Comparison of ENCODE assay signal across 9 cellular contexts in genomic region chr11:118304227-118304808, GRCh38. TPM values are rescaled to one million over a fixed set of nuclear protein-coding genes. Genes with fewer than 3 reads are reported as not detected.
DNase-seq lines count a peak whose midpoint lies in the region; ATAC-seq and TF ChIP-seq lines count a peak whose summit lies in the region.
"Had no signal": no experiment of that assay in that cellular context is flagged by ENCODE, and none has a peak within 500 bp of the region (broad histone marks: within the 10 kb centered on the region; RNA-seq: fewer than 3 reads in every experiment).

CD3E (plus strand) TSS chr11:118304730; CDS start chr11:118304953, 223 bp downstream.

- H3K79me2 ChIP-seq in neural progenitor cell (ENCODE audit: low read depth) = no peaks in the 10 kb centered on the region

- no peaks in the 10 kb centered on the region for H3K9me3 Mint-ChIP-seq in T-helper 2 cell treated with Interferon-gamma antibody and Interleukin-4, amounts not matched to agents 5 μg/mL and 100 μg/mL, for 36 hours
- H3K9me3 Mint-ChIP-seq in activated T-helper 17 cell treated with anti-CD3 and anti-CD28 coated beads, Interleukin-2, amount 50 U/mL, for 72 hours = peaks cover 3% of the 10 kb centered on the region
- H3K9me3 Mint-ChIP-seq in neural progenitor cell (no peaks in the 10 kb centered on the region), chondrocyte (ENCODE audit: low read depth) (no peaks in the 10 kb centered on the region)

- no peak for TF ChIP-seq EP300 in sigmoid colon (IDR thresholded peaks at IDR 0.05)

- H3K9ac ChIP-seq in neural progenitor cell = no peak within 1 kb of the TSS

- no peaks in the 10 kb centered on the region for H3K27me3 Mint-ChIP-seq in T-helper 2 cell treated with Interferon-gamma antibody and Interleukin-4, amounts not matched to agents 5 μg/mL and 100 μg/mL, for 36 hours (ENCODE audit: low read depth)
- H3K27me3 Mint-ChIP-seq in activated T-helper 17 cell treated with anti-CD3 and anti-CD28 coated beads, Interleukin-2, amount 50 U/mL, for 72 hours = no peaks in the 10 kb centered on the region
- peaks cover 10% of the 10 kb centered on the region for H3K27me3 Mint-ChIP-seq in neural progenitor cell (ENCODE audit: insufficient read depth, low read depth)
- peaks cover 35% of the 10 kb centered on the region for H3K27me3 Mint-ChIP-seq in chondrocyte (ENCODE audit: low read depth)

- peak; percentile 68 for DNase-seq in T-helper 2 cell treated with Interferon-gamma antibody and Interleukin-4, amounts not matched to agents 5 μg/mL and 100 μg/mL, for 36 hours (ENCODE audit: low spot score)
- DNase-seq in neural progenitor cell (ENCODE audit: low spot score) (no peak), upper lobe of right lung (no peak), chondrocyte (ENCODE audit: low spot score) (no peak), sigmoid colon (no peak), glomerular visceral epithelial cell (ENCODE audit: extremely low spot score) (no peak)
- DNase-seq: colonic mucosa had no signal

- intact Hi-C loops in upper lobe of right lung (cut with DNase I) = no loop called here
- intact Hi-C loops in sigmoid colon (cut with DNase I) = no loop called here

- H3K4me1 Mint-ChIP-seq in T-helper 2 cell treated with Interferon-gamma antibody and Interleukin-4, amounts not matched to agents 5 μg/mL and 100 μg/mL, for 36 hours (ENCODE audit: low read depth) = peaks cover 40% of the 10 kb centered on the region
- peaks cover 37% of the 10 kb centered on the region for H3K4me1 Mint-ChIP-seq in activated T-helper 17 cell treated with anti-CD3 and anti-CD28 coated beads, Interleukin-2, amount 50 U/mL, for 72 hours
- H3K4me1 Mint-ChIP-seq in neural progenitor cell (peaks cover 4% of the 10 kb centered on the region), chondrocyte (ENCODE audit: low read depth) (no peaks in the 10 kb centered on the region)

- H3K36me3 Mint-ChIP-seq in T-helper 2 cell treated with Interferon-gamma antibody and Interleukin-4, amounts not matched to agents 5 μg/mL and 100 μg/mL, for 36 hours (ENCODE audit: low read depth) = peaks cover 38% of the 10 kb centered on the region
- H3K36me3 Mint-ChIP-seq in activated T-helper 17 cell treated with anti-CD3 and anti-CD28 coated beads, Interleukin-2, amount 50 U/mL, for 72 hours (ENCODE audit: low read depth) = peaks cover 49% of the 10 kb centered on the region
- H3K36me3 Mint-ChIP-seq in neural progenitor cell (no peaks in the 10 kb centered on the region), chondrocyte (ENCODE audit: low read depth) (no peaks in the 10 kb centered on the region)

- no peak for TF ChIP-seq CTCF in neural progenitor cell (IDR thresholded peaks at IDR 0.05)
- TF ChIP-seq CTCF in upper lobe of right lung (IDR thresholded peaks at IDR 0.05) = no peak
- no peak for TF ChIP-seq CTCF in chondrocyte (IDR thresholded peaks at IDR 0.05)
- TF ChIP-seq CTCF in sigmoid colon (IDR thresholded peaks at IDR 0.05) = no peak

- peaks cover 6% of the 10 kb centered on the region for H3K27me3 ChIP-seq in neural progenitor cell
- H3K27me3 ChIP-seq in upper lobe of right lung = no peaks in the 10 kb centered on the region
- H3K27me3 ChIP-seq in sigmoid colon = peaks cover 0 to 14% (median 0%) of the 10 kb centered on the region in 3 donors
- H3K27me3 ChIP-seq: colonic mucosa had no signal

- H3F3A ChIP-seq in neural progenitor cell (ENCODE audit: low read depth) = no peaks in the 10 kb centered on the region

- peak within 1 kb of the TSS; percentile 68 for H2AFZ ChIP-seq in neural progenitor cell (replicated peaks)

- no peaks in the 10 kb centered on the region for H3K9me3 ChIP-seq in neural progenitor cell (ENCODE audit: low read depth)
- no peaks in the 10 kb centered on the region for H3K9me3 ChIP-seq in upper lobe of right lung
- no peaks in the 10 kb centered on the region for H3K9me3 ChIP-seq in sigmoid colon
- H3K9me3 ChIP-seq: colonic mucosa had no signal

- H3K27ac ChIP-seq in neural progenitor cell (no peak within 1 kb of the TSS), upper lobe of right lung (peak within 1 kb of the TSS; percentile 53), sigmoid colon (no peak within 1 kb of the TSS)
- H3K27ac ChIP-seq: colonic mucosa had no signal

- ATAC-seq in activated T-helper 17 cell treated with anti-CD3 and anti-CD28 coated beads, Interleukin-2, amount 50 U/mL, for 72 hours (replicated peaks) = peak; percentile 81
- ATAC-seq in upper lobe of right lung = no peak

- no peaks in the 10 kb centered on the region for H3K36me3 ChIP-seq in neural progenitor cell
- no peaks in the 10 kb centered on the region for H3K36me3 ChIP-seq in upper lobe of right lung
- no peaks in the 10 kb centered on the region for H3K36me3 ChIP-seq in sigmoid colon
- H3K36me3 ChIP-seq: colonic mucosa had no signal

- whole genome bisulfite sequencing in sigmoid colon, 2 donors = 48 to 74% methylated on average over 3 of the region's 3 CpGs

- no peak for TF ChIP-seq POLR2A in sigmoid colon (IDR thresholded peaks at IDR 0.05)

- H3K27ac Mint-ChIP-seq in T-helper 2 cell treated with Interferon-gamma antibody and Interleukin-4, amounts not matched to agents 5 μg/mL and 100 μg/mL, for 36 hours = peak within 1 kb of the TSS; percentile 99
- H3K27ac Mint-ChIP-seq in activated T-helper 17 cell treated with anti-CD3 and anti-CD28 coated beads, Interleukin-2, amount 50 U/mL, for 72 hours = peak within 1 kb of the TSS; percentile 100
- H3K27ac Mint-ChIP-seq in neural progenitor cell = no peak within 1 kb of the TSS
- no peak within 1 kb of the TSS for H3K27ac Mint-ChIP-seq in chondrocyte (ENCODE audit: unreplicated experiment)

- no peak within 1 kb of the TSS for H3K4me2 ChIP-seq in neural progenitor cell

- H3K4me3 ChIP-seq in neural progenitor cell (no peak within 1 kb of the TSS), upper lobe of right lung (peak within 1 kb of the TSS; percentile 30), sigmoid colon (no peak within 1 kb of the TSS)
- H3K4me3 ChIP-seq: colonic mucosa had no signal

- no peaks in the 10 kb centered on the region for H3K4me1 ChIP-seq in neural progenitor cell
- no peaks in the 10 kb centered on the region for H3K4me1 ChIP-seq in upper lobe of right lung
- H3K4me1 ChIP-seq in sigmoid colon = no peaks in the 10 kb centered on the region
- H3K4me1 ChIP-seq: colonic mucosa had no signal

- H4K20me1 ChIP-seq in neural progenitor cell (ENCODE audit: low read depth) = no peaks in the 10 kb centered on the region

- H3K4me3 Mint-ChIP-seq in T-helper 2 cell treated with Interferon-gamma antibody and Interleukin-4, amounts not matched to agents 5 μg/mL and 100 μg/mL, for 36 hours = peak within 1 kb of the TSS; percentile 99
- peak within 1 kb of the TSS; percentile 100 for H3K4me3 Mint-ChIP-seq in activated T-helper 17 cell treated with anti-CD3 and anti-CD28 coated beads, Interleukin-2, amount 50 U/mL, for 72 hours
- H3K4me3 Mint-ChIP-seq in neural progenitor cell (no peak within 1 kb of the TSS), chondrocyte (ENCODE audit: unreplicated experiment) (no peak within 1 kb of the TSS)

RNA-seq across cellular contexts. Expression of gene CD3E, which starts in this region (rescaled TPM):
- total RNA-seq in activated T-helper 17 cell treated with anti-CD3 and anti-CD28 coated beads, Interleukin-2, amount 50 U/mL, for 72 hours = 100 to 1,000 TPM; 338 to 500 TPM
- total RNA-seq in neural progenitor cell (ENCODE audit: low replicate concordance) (not detected in 2 replicates), upper lobe of right lung (14.5 TPM), chondrocyte (not detected in 3 replicates), sigmoid colon (under 1 TPM in 2 of 4 donors, not detected in 2; 0.28 to 0.36 TPM)
- 10 to 100 TPM in 1 of 3 donors, 1 to 10 TPM in 1, under 1 TPM in 1; 0.92 to 42.3 (median 1.2) TPM for polyA plus RNA-seq in sigmoid colon
- polyA plus RNA-seq: neural cell had no signal

Comparison
In these comparisons a context has a peak if more than half of its experiments do, and no peak if none do; other contexts are left out.
1. RNA of gene CD3E (total RNA-seq): 338 to 500 TPM in activated T-helper 17 cell treated with anti-CD3 and anti-CD28 coated beads, Interleukin-2, amount 50 U/mL, for 72 hours; 14.5 TPM in upper lobe of right lung (single experiment), 0.28 to 0.36 TPM in sigmoid colon, not detected in chondrocyte and not detected in neural progenitor cell; every median in the first group is over 10 times any median in the second.
2. H3K27ac Mint-ChIP-seq: peak in T-helper 2 cell treated with Interferon-gamma antibody and Interleukin-4, amounts not matched to agents 5 μg/mL and 100 μg/mL, for 36 hours (single experiment) and activated T-helper 17 cell treated with anti-CD3 and anti-CD28 coated beads, Interleukin-2, amount 50 U/mL, for 72 hours (single experiment); none in neural progenitor cell (single experiment) and chondrocyte (single experiment).
3. H3K4me3 Mint-ChIP-seq: peak in T-helper 2 cell treated with Interferon-gamma antibody and Interleukin-4, amounts not matched to agents 5 μg/mL and 100 μg/mL, for 36 hours (single experiment) and activated T-helper 17 cell treated with anti-CD3 and anti-CD28 coated beads, Interleukin-2, amount 50 U/mL, for 72 hours (single experiment); none in neural progenitor cell (single experiment) and chondrocyte (single experiment).